Comparison of ENCODE assay signal across 16 cellular contexts in the genomic region with DNA sequence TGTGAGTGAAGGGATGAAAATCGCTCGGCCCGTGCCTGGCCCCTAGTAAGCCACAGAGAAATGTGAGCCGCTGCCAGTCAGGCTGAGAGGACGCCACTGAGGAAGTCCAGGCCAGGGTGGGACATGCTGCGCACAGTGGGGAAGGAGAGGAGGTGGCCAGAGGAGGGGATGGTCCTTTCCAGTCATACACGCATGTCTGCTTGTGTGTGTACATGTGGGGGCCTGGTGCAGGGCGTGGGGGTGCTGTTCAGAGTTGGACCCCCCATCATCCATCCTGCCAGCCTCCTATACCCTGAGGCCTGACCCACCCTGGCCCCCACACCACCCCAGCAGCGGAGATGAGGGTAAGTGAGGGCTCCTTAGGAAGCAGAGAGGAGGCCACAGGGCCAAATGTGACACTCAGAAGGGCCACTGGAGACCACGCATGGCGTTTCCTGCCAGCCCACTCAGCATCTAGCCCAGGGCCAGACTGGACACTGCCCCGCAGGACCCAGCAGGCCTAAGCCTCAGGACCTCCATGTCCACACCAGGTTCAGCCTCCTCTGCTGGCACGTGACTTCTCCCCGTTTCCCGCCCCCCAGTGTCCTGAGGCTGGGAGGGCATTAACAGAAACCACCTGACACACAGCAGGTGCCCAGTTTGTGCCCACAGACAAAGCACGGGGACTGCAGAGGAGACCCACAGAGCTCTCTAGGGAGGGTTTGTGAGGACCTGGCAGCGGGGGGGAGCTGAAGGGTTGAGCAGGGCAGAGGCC. TPM values are rescaled to one million over a fixed set of nuclear protein-coding genes. Genes with fewer than 3 reads are reported as not detected.
"Had no signal": no experiment of that assay in that cellular context is flagged by ENCODE, and none has a peak within 500 bp of the region (broad histone marks: within the 10 kb centered on the region; RNA-seq: fewer than 3 reads in every experiment).

No MANE protein-coding gene starts in this region.

- DNase-seq: activated CD4-positive, alpha-beta memory T cell treated with anti-CD3 and anti-CD28 coated beads for 36 hours; activated T-cell treated with anti-CD3 and anti-CD28 coated beads, Interleukin-2, amount 50 U/mL, for 48 hours; colonic mucosa; gastrocnemius medialis; heart right ventricle; islet precursor cell; mesenchymal stem cell; stimulated activated CD4-positive, alpha-beta T cell treated with anti-CD3 and anti-CD28 coated beads, Interleukin-15, amount 100 ng/mL, for 24 hours; stimulated activated CD4-positive, alpha-beta T cell treated with anti-CD3 and anti-CD28 coated beads, Interleukin-4, amount 100 ng/mL, for 24 hours; T1000 had no signal

- H3K9me3 ChIP-seq: colonic mucosa, gastrocnemius medialis, heart right ventricle, left lung, pancreas, stomach, thoracic aorta had no signal

- H3K36me3 ChIP-seq: colonic mucosa, pancreas had no signal

- H3K4me3 ChIP-seq: colonic mucosa, gastrocnemius medialis, heart right ventricle, left lung, pancreas, stomach, thoracic aorta had no signal

- ATAC-seq: gastrocnemius medialis had no signal

- H3K4me1 ChIP-seq: colonic mucosa, gastrocnemius medialis, pancreas had no signal

- H3K27me3 ChIP-seq: colonic mucosa, pancreas had no signal

- H3K27ac ChIP-seq: colonic mucosa, gastrocnemius medialis, heart right ventricle, pancreas, thoracic aorta had no signal

RNA-seq across cellular contexts. Expression of a gene that starts 19.2 kb away (rescaled TPM):
- polyA plus RNA-seq: adipose tissue, heart right ventricle, neural cell, pancreas, stomach had no signal
